11 cellular contexts compared by ENCODE assay signal in genomic region chr11:128967578-128967977, GRCh38. TPM values are rescaled to one million over a fixed set of nuclear protein-coding genes. Genes with fewer than 3 reads are reported as not detected.
"Had no signal": no experiment of that assay in that cellular context is flagged by ENCODE, and none has a peak within 500 bp of the region (broad histone marks: within the 10 kb centered on the region; RNA-seq: fewer than 3 reads in every experiment).

No MANE protein-coding gene starts in this region.

- H3K4me3 ChIP-seq: GM23248, GM23338, HAP-1 had no signal

- H3K9me3 ChIP-seq: HAP-1 had no signal

- ATAC-seq: GM23338, HCT116 had no signal

- H3K27ac ChIP-seq: GM23248 had no signal

- H3K4me3 Mint-ChIP-seq: GM23338, H9, HFFc6 had no signal

- H3K36me3 ChIP-seq: HAP-1 had no signal

- DNase-seq: GM23248, GOT3, H7, H9, HCEC 1CT, HFFc6 had no signal

- H3K27ac Mint-ChIP-seq: GM23338, H9, HFFc6 had no signal

- H3K9me3 Mint-ChIP-seq: GM23338, H9, HFFc6 had no signal

- H3K4me1 ChIP-seq: HAP-1 had no signal

RNA-seq across cellular contexts. Expression of gene TP53AIP1, which starts 24.9 kb away (rescaled TPM):
- total RNA-seq: GM23248, H1, H4, H9, HFFc6 had no signal
- polyA plus RNA-seq: GM23248, GM23338 had no signal
